ENCODE assay signal across 1 cellular context in genomic region chr2:197437380-197437779, GRCh38.
TF ChIP-seq lines count a peak whose summit lies in the region.

No MANE protein-coding gene starts in this region.

TF ChIP-seq in WTC11, 78 proteins besides CTCF, POLR2A, EP300 and RAD21 (continued from another document):
- TF ChIP-seq, protein P1, sequence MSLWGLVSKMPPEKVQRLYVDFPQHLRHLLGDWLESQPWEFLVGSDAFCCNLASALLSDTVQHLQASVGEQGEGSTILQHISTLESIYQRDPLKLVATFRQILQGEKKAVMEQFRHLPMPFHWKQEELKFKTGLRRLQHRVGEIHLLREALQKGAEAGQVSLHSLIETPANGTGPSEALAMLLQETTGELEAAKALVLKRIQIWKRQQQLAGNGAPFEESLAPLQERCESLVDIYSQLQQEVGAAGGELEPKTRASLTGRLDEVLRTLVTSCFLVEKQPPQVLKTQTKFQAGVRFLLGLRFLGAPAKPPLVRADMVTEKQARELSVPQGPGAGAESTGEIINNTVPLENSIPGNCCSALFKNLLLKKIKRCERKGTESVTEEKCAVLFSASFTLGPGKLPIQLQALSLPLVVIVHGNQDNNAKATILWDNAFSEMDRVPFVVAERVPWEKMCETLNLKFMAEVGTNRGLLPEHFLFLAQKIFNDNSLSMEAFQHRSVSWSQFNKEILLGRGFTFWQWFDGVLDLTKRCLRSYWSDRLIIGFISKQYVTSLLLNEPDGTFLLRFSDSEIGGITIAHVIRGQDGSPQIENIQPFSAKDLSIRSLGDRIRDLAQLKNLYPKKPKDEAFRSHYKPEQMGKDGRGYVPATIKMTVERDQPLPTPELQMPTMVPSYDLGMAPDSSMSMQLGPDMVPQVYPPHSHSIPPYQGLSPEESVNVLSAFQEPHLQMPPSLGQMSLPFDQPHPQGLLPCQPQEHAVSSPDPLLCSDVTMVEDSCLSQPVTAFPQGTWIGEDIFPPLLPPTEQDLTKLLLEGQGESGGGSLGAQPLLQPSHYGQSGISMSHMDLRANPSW (CRISPR knock-in tag; conservative IDR thresholded peaks at IDR 0.05; ENCODE audit: low read depth) = no peak
